In genomic region chr14:103562385-103563088, GRCh38 we compare ENCODE assay signal across 8 cellular contexts. TPM values are rescaled to one million over a fixed set of nuclear protein-coding genes. Genes with fewer than 3 reads are reported as not detected.
DNase-seq lines count a peak whose midpoint lies in the region; ATAC-seq and TF ChIP-seq lines count a peak whose summit lies in the region.

Gene BAG5, minus strand, starts transcription at chr14:103562657. Its CDS starts 1,493 bp downstream, at chr14:103561164.
Gene COA8, plus strand, starts transcription at chr14:103562960. Its CDS starts 42 bp downstream, at chr14:103563002.

- ATAC-seq in GM21447 (IDR thresholded peaks at IDR 0.05; ENCODE audit: unreplicated experiment) (peak; percentile 65), esophagus mucosa (peak; percentile 79)
- peak; percentile 84 to 85 for ATAC-seq in activated T-cell treated with anti-CD3 and anti-CD28 coated beads, Interleukin-2, amount 50 U/mL, for 4 hours

- H3K4me1 ChIP-seq in muscle layer of duodenum (ENCODE audit: control insufficient read depth in 1 of 2, insufficient read depth in 2 of 2, low read length in 2 of 2) = peaks cover 12 to 43% of the 10 kb centered on the region in 2 donors

- peaks cover 24% of the 10 kb centered on the region in 2 donors for H3K36me3 ChIP-seq in muscle layer of duodenum (ENCODE audit: control insufficient read depth in 1 of 2, insufficient read depth in 2 of 2, low read length in 2 of 2)

- peak within 1 kb of the TSS; percentile 88 to 98 for H3K4me3 ChIP-seq in muscle layer of duodenum (ENCODE audit: low read depth in 1 of 2, low read length in 2 of 2)

- peaks cover 20% of the 10 kb centered on the region for H3K36me3 Mint-ChIP-seq in activated T-cell treated with anti-CD3 and anti-CD28 coated beads, Interleukin-2, amount 50 U/mL, for 4 hours (ENCODE audit: insufficient read depth)

- no peaks in the 10 kb centered on the region for H3K9me3 ChIP-seq in muscle layer of duodenum (ENCODE audit: control insufficient read depth in 1 of 2, low read length in 2 of 2)

- peak within 1 kb of the TSS; percentile 95 for H3K4me3 Mint-ChIP-seq in activated T-cell treated with anti-CD3 and anti-CD28 coated beads, Interleukin-2, amount 50 U/mL, for 4 hours

- no peaks in the 10 kb centered on the region for H3K27me3 ChIP-seq in muscle layer of duodenum (ENCODE audit: low read depth, low read length)

- H3K4me1 Mint-ChIP-seq in activated T-cell treated with anti-CD3 and anti-CD28 coated beads, Interleukin-2, amount 50 U/mL, for 4 hours (ENCODE audit: low read depth) = peaks cover 59% of the 10 kb centered on the region

- peak; percentile 97 for DNase-seq in DMS 273 (lab: John Stamatoyannopoulos, UW; ENCODE audit: unreplicated experiment)
- DNase-seq in HuH-7 (ENCODE audit: low spot score) = peak; percentile 92
- DNase-seq in activated T-cell treated with anti-CD3 and anti-CD28 coated beads, Interleukin-2, amount 50 U/mL, for 4 hours = peak; percentile 78
- DNase-seq in stimulated activated CD8-positive, alpha-beta memory T cell treated with anti-CD3 and anti-CD28 coated beads, Interleukin-7, amount 100 ng/mL, for 24 hours (ENCODE audit: low read depth) = peak; percentile 77

- H3K9me3 Mint-ChIP-seq in activated T-cell treated with anti-CD3 and anti-CD28 coated beads, Interleukin-2, amount 50 U/mL, for 4 hours = no peaks in the 10 kb centered on the region

- no peaks in the 10 kb centered on the region for H3K27me3 Mint-ChIP-seq in activated T-cell treated with anti-CD3 and anti-CD28 coated beads, Interleukin-2, amount 50 U/mL, for 4 hours (ENCODE audit: low read depth)

- H3K27ac ChIP-seq in muscle layer of duodenum (ENCODE audit: low read length) = peak within 1 kb of the TSS; percentile 82

TF ChIP-seq in PFSK-1, 5 proteins besides CTCF, POLR2A, EP300 and RAD21:
- TF ChIP-seq SIN3A (IDR thresholded peaks at IDR 0.05; ENCODE audit: borderline replicate concordance, insufficient read depth, low read length) (no peak), FOXP2 (optimal IDR thresholded peaks at IDR 0.05; ENCODE audit: borderline replicate concordance, extremely low read depth, extremely low read length, insufficient read depth) (peak; percentile 10), POLR2AphosphoS5 (IDR thresholded peaks at IDR 0.05; ENCODE audit: low read depth, low read length) (no peak; the same call in 1 of the 2 replicates)
- TF ChIP-seq, protein P1, sequence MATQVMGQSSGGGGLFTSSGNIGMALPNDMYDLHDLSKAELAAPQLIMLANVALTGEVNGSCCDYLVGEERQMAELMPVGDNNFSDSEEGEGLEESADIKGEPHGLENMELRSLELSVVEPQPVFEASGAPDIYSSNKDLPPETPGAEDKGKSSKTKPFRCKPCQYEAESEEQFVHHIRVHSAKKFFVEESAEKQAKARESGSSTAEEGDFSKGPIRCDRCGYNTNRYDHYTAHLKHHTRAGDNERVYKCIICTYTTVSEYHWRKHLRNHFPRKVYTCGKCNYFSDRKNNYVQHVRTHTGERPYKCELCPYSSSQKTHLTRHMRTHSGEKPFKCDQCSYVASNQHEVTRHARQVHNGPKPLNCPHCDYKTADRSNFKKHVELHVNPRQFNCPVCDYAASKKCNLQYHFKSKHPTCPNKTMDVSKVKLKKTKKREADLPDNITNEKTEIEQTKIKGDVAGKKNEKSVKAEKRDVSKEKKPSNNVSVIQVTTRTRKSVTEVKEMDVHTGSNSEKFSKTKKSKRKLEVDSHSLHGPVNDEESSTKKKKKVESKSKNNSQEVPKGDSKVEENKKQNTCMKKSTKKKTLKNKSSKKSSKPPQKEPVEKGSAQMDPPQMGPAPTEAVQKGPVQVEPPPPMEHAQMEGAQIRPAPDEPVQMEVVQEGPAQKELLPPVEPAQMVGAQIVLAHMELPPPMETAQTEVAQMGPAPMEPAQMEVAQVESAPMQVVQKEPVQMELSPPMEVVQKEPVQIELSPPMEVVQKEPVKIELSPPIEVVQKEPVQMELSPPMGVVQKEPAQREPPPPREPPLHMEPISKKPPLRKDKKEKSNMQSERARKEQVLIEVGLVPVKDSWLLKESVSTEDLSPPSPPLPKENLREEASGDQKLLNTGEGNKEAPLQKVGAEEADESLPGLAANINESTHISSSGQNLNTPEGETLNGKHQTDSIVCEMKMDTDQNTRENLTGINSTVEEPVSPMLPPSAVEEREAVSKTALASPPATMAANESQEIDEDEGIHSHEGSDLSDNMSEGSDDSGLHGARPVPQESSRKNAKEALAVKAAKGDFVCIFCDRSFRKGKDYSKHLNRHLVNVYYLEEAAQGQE (IDR thresholded peaks at IDR 0.05; ENCODE audit: insufficient read depth in 1 of 2, low read depth in 2 of 2, low read length in 2 of 2) = no peak

RNA-seq across cellular contexts. Expression of gene BAG5, which starts in this region (rescaled TPM):
- 7.2 TPM for polyA plus RNA-seq in PFSK-1 (2012; ENCODE audit: insufficient read length, low read depth)
- 10 to 100 TPM; 31.4 to 35.6 (median 32.2) TPM for total RNA-seq in activated T-cell treated with anti-CD3 and anti-CD28 coated beads, Interleukin-2, amount 50 U/mL, for 4 hours
- total RNA-seq in esophagus mucosa = 23.6 TPM

RNA-seq across cellular contexts. Expression of gene COA8, which starts in this region (rescaled TPM):
- 31.0 TPM for polyA plus RNA-seq in PFSK-1 (2012; ENCODE audit: insufficient read length, low read depth)
- 10 to 100 TPM; 42.0 to 53.2 (median 49.2) TPM for total RNA-seq in activated T-cell treated with anti-CD3 and anti-CD28 coated beads, Interleukin-2, amount 50 U/mL, for 4 hours
- total RNA-seq in esophagus mucosa = 30.3 TPM

Comparison
In these comparisons a context has a peak if more than half of its experiments do, and no peak if none do; other contexts are left out.
1. Peak in every context shown above with its lines: DNase-seq, ATAC-seq, H3K4me3 ChIP-seq and H3K27ac ChIP-seq.